1 cellular context compared by ENCODE assay signal in the genomic region with DNA sequence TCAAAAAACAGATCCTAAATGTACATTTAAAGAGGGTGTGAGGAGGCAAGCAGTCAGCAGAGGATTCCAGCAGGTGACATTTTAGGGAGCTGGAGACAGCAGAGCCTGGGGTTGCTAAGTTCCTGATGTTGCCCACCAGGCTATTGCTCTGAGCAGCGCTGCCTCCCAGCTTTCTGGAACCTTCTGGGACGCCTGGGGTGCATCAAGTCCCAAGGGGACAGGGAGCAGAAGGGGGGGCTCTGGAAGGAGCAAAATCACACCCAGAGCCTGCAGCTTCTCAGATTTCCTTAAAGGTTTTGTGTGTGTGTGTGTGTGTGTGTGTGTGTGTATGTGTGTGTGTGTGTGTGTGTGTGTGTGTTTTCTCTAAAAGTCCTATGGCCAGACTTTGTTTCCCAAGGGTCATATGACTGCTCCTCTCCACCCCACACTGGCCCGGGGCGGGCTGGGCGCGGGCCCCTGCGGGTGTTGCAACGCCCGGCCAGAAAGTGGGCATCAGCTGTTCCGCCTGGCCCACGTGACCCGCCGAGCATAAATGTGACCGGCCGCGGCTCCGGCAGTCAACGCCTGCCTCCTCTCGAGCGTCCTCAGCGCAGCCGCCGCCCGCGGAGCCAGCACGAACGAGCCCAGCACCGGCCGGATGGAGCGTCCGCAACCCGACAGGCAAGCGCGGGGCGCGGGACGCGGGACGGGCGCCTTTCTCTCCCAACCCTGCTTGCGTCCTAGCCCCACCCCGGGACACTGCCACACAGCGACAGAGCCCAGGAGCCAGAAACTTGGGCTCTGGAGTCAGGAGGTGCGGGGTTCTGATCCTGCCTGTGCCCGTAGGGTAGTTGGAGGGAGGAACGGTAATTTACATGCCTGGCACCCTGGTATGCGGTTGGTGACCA.
TF ChIP-seq lines count a peak whose summit lies in the region.

Gene HMOX1, plus strand, starts transcription at position 560 of the 887 bp plus-strand sequence. Its CDS starts 78 bp downstream, at position 638.

TF ChIP-seq in HepG2, 621 proteins besides CTCF, POLR2A, EP300 and RAD21 (continued from another document and continues in another):
- TF ChIP-seq ZNF557 (CRISPR knock-in tag; IDR thresholded peaks at IDR 0.05) (no peak), RBM22 (optimal IDR thresholded peaks at IDR 0.05; ENCODE audit: low read length) (no peak), IKZF1 (IDR thresholded peaks at IDR 0.05) (no peak), ZNF160 (CRISPR knock-in tag; IDR thresholded peaks at IDR 0.05) (peak; percentile 32; the same call in 1 of the 2 replicates), CREM (IDR thresholded peaks at IDR 0.05) (no peak), CREM (CRISPR knock-in tag; IDR thresholded peaks at IDR 0.05) (no peak), ZFAT (CRISPR knock-in tag; conservative IDR thresholded peaks at IDR 0.05) (no peak), MNT (IDR thresholded peaks at IDR 0.05) (peak; percentile 48; the same call in 1 of the 2 replicates), ZFX (CRISPR knock-in tag; IDR thresholded peaks at IDR 0.05; ENCODE audit: low read depth) (peak; percentile 60), ZNF619 (CRISPR knock-in tag; IDR thresholded peaks at IDR 0.05) (peak; percentile 60; the same call in 1 of the 2 replicates), KDM1A (CRISPR knock-in tag; IDR thresholded peaks at IDR 0.05) (no peak), MED1 (CRISPR knock-in tag; IDR thresholded peaks at IDR 0.05) (peak; percentile 75), DNMT1 (CRISPR knock-in tag; IDR thresholded peaks at IDR 0.05) (no peak), GRHL1 (CRISPR knock-in tag; conservative IDR thresholded peaks at IDR 0.05) (no peak), SP4 (CRISPR knock-in tag; IDR thresholded peaks at IDR 0.05) (peak; percentile 67; the same call in 1 of the 2 replicates), HMG20A (CRISPR knock-in tag; IDR thresholded peaks at IDR 0.05; ENCODE audit: borderline replicate concordance) (no peak), NR2F1 (CRISPR knock-in tag; IDR thresholded peaks at IDR 0.05) (no peak), RARA (CRISPR knock-in tag; IDR thresholded peaks at IDR 0.05) (peak; percentile 63), RFX3 (CRISPR knock-in tag; IDR thresholded peaks at IDR 0.05) (no peak), NR2C2 (CRISPR knock-in tag; IDR thresholded peaks at IDR 0.05; ENCODE audit: borderline replicate concordance) (no peak; the same call in 1 of the 2 replicates), TOE1 (CRISPR knock-in tag; IDR thresholded peaks at IDR 0.05) (no peak), ZNF136 (CRISPR knock-in tag; IDR thresholded peaks at IDR 0.05; ENCODE audit: low read depth) (0 out of 2 replicates have a peak, but pooled peaks have one; percentile 37), TP53 (CRISPR knock-in tag; conservative IDR thresholded peaks at IDR 0.05) (no peak), HDAC2 (CRISPR knock-in tag; IDR thresholded peaks at IDR 0.05) (peak; percentile 67), HMGA1 (CRISPR knock-in tag; conservative IDR thresholded peaks at IDR 0.05) (no peak), PRDM4 (CRISPR knock-in tag; IDR thresholded peaks at IDR 0.05; ENCODE audit: borderline replicate concordance) (no peak), CEBPB (IDR thresholded peaks at IDR 0.05; ENCODE audit: borderline replicate concordance, low read depth, low read length) (peak; percentile 95), RNF2 (conservative IDR thresholded peaks at IDR 0.05; ENCODE audit: low read depth) (0 out of 2 replicates have a peak, but pooled peaks have one; percentile 44), CSRNP2 (CRISPR knock-in tag; conservative IDR thresholded peaks at IDR 0.05; ENCODE audit: low read depth) (no peak), ZNF225 (CRISPR knock-in tag; IDR thresholded peaks at IDR 0.05) (no peak), ATF2 (CRISPR knock-in tag; IDR thresholded peaks at IDR 0.05) (peak; percentile 52; the same call in 1 of the 2 replicates), YEATS4 (CRISPR knock-in tag; IDR thresholded peaks at IDR 0.05; ENCODE audit: borderline replicate concordance) (peak; percentile 69; the same call in 1 of the 2 replicates), NFE2L1 (CRISPR knock-in tag; IDR thresholded peaks at IDR 0.05; ENCODE audit: borderline replicate concordance) (no peak), NFRKB (IDR thresholded peaks at IDR 0.05) (no peak), IKZF4 (CRISPR knock-in tag; IDR thresholded peaks at IDR 0.05; ENCODE audit: borderline replicate concordance, low read depth, not compliant biosample characterization) (no peak)
- TF ChIP-seq, protein P1, sequence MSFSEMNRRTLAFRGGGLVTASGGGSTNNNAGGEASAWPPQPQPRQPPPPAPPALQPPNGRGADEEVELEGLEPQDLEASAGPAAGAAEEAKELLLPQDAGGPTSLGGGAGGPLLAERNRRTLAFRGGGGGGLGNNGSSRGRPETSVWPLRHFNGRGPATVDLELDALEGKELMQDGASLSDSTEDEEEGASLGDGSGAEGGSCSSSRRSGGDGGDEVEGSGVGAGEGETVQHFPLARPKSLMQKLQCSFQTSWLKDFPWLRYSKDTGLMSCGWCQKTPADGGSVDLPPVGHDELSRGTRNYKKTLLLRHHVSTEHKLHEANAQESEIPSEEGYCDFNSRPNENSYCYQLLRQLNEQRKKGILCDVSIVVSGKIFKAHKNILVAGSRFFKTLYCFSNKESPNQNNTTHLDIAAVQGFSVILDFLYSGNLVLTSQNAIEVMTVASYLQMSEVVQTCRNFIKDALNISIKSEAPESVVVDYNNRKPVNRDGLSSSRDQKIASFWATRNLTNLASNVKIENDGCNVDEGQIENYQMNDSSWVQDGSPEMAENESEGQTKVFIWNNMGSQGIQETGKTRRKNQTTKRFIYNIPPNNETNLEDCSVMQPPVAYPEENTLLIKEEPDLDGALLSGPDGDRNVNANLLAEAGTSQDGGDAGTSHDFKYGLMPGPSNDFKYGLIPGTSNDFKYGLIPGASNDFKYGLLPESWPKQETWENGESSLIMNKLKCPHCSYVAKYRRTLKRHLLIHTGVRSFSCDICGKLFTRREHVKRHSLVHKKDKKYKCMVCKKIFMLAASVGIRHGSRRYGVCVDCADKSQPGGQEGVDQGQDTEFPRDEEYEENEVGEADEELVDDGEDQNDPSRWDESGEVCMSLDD (CRISPR knock-in tag; IDR thresholded peaks at IDR 0.05; ENCODE audit: borderline replicate concordance) = peak; percentile 31; the same call in 1 of the 2 replicates
- TF ChIP-seq, protein P2, sequence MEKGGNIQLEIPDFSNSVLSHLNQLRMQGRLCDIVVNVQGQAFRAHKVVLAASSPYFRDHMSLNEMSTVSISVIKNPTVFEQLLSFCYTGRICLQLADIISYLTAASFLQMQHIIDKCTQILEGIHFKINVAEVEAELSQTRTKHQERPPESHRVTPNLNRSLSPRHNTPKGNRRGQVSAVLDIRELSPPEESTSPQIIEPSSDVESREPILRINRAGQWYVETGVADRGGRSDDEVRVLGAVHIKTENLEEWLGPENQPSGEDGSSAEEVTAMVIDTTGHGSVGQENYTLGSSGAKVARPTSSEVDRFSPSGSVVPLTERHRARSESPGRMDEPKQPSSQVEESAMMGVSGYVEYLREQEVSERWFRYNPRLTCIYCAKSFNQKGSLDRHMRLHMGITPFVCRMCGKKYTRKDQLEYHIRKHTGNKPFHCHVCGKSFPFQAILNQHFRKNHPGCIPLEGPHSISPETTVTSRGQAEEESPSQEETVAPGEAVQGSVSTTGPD (CRISPR knock-in tag; IDR thresholded peaks at IDR 0.05) = no peak
- TF ChIP-seq, protein P3, sequence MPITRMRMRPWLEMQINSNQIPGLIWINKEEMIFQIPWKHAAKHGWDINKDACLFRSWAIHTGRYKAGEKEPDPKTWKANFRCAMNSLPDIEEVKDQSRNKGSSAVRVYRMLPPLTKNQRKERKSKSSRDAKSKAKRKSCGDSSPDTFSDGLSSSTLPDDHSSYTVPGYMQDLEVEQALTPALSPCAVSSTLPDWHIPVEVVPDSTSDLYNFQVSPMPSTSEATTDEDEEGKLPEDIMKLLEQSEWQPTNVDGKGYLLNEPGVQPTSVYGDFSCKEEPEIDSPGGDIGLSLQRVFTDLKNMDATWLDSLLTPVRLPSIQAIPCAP (CRISPR knock-in tag; IDR thresholded peaks at IDR 0.05; ENCODE audit: low read depth) = no peak
- TF ChIP-seq, protein P4, sequence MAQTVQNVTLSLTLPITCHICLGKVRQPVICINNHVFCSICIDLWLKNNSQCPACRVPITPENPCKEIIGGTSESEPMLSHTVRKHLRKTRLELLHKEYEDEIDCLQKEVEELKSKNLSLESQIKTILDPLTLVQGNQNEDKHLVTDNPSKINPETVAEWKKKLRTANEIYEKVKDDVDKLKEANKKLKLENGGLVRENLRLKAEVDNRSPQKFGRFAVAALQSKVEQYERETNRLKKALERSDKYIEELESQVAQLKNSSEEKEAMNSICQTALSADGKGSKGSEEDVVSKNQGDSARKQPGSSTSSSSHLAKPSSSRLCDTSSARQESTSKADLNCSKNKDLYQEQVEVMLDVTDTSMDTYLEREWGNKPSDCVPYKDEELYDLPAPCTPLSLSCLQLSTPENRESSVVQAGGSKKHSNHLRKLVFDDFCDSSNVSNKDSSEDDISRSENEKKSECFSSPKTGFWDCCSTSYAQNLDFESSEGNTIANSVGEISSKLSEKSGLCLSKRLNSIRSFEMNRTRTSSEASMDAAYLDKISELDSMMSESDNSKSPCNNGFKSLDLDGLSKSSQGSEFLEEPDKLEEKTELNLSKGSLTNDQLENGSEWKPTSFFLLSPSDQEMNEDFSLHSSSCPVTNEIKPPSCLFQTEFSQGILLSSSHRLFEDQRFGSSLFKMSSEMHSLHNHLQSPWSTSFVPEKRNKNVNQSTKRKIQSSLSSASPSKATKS (CRISPR knock-in tag; IDR thresholded peaks at IDR 0.05) = no peak
